Comparison of ENCODE assay signal across 1 cellular context in genomic region chr22:46006379-46007002, GRCh38.
TF ChIP-seq lines count a peak whose summit lies in the region.

No MANE protein-coding gene starts in this region.

TF ChIP-seq in HepG2, 621 proteins besides CTCF, POLR2A, EP300 and RAD21 (continued from another document and continues in another):
- TF ChIP-seq ZGPAT (CRISPR knock-in tag; IDR thresholded peaks at IDR 0.05) (no peak), ZNF280B (CRISPR knock-in tag; IDR thresholded peaks at IDR 0.05; ENCODE audit: borderline replicate concordance) (no peak; the same call in 1 of the 2 replicates), CERS6 (CRISPR knock-in tag; IDR thresholded peaks at IDR 0.05) (no peak), SMAD1 (CRISPR knock-in tag; IDR thresholded peaks at IDR 0.05; ENCODE audit: borderline replicate concordance, low read depth) (no peak; the same call in 1 of the 2 replicates), ZNF629 (CRISPR knock-in tag; conservative IDR thresholded peaks at IDR 0.05) (peak; percentile 35; the same call in 1 of the 2 replicates), GMEB2 (CRISPR knock-in tag; IDR thresholded peaks at IDR 0.05; ENCODE audit: low read depth) (no peak), PAX8 (CRISPR knock-in tag; IDR thresholded peaks at IDR 0.05; ENCODE audit: borderline replicate concordance) (no peak), ZUFSP (CRISPR knock-in tag; IDR thresholded peaks at IDR 0.05; ENCODE audit: borderline replicate concordance) (no peak), BATF2 (CRISPR knock-in tag; IDR thresholded peaks at IDR 0.05) (no peak), ZSCAN31 (CRISPR knock-in tag; IDR thresholded peaks at IDR 0.05; ENCODE audit: low read depth) (peak; percentile 70), ZNF891 (CRISPR knock-in tag; IDR thresholded peaks at IDR 0.05) (no peak), DMTF1 (CRISPR knock-in tag; IDR thresholded peaks at IDR 0.05) (no peak), ARID2 (CRISPR knock-in tag; IDR thresholded peaks at IDR 0.05; ENCODE audit: borderline replicate concordance) (0 out of 2 replicates have a peak, but pooled peaks have one; percentile 58), ZNF256 (CRISPR knock-in tag; conservative IDR thresholded peaks at IDR 0.05) (no peak), TEAD3 (CRISPR knock-in tag; optimal IDR thresholded peaks at IDR 0.05; ENCODE audit: borderline replicate concordance) (peak; percentile 32), TBX3 (IDR thresholded peaks at IDR 0.05; ENCODE audit: borderline replicate concordance) (no peak), ZBTB37 (CRISPR knock-in tag; IDR thresholded peaks at IDR 0.05) (0 out of 2 replicates have a peak, but pooled peaks have one; percentile 52), MAFG (CRISPR knock-in tag; IDR thresholded peaks at IDR 0.05) (no peak), PAWR (CRISPR knock-in tag; IDR thresholded peaks at IDR 0.05; ENCODE audit: borderline replicate concordance) (no peak), THAP11 (CRISPR knock-in tag; IDR thresholded peaks at IDR 0.05) (0 out of 2 replicates have a peak, but pooled peaks have one; percentile 47), KLF9 (CRISPR knock-in tag; IDR thresholded peaks at IDR 0.05; ENCODE audit: low read depth) (no peak), GATAD2A (CRISPR knock-in tag; IDR thresholded peaks at IDR 0.05) (peak; percentile 42; the same call in 1 of the 2 replicates), BRD4 (CRISPR knock-in tag; IDR thresholded peaks at IDR 0.05) (peak; percentile 73; the same call in 1 of the 2 replicates), KDM3A (CRISPR knock-in tag; IDR thresholded peaks at IDR 0.05; ENCODE audit: low read depth) (peak; percentile 49; the same call in 1 of the 2 replicates), RFX5 (IDR thresholded peaks at IDR 0.05; ENCODE audit: low read depth, low read length) (no peak), TGIF2 (CRISPR knock-in tag; IDR thresholded peaks at IDR 0.05) (no peak), ZNF800 (CRISPR knock-in tag; IDR thresholded peaks at IDR 0.05) (no peak), ZNF513 (CRISPR knock-in tag; conservative IDR thresholded peaks at IDR 0.05) (no peak), HIVEP1 (CRISPR knock-in tag; IDR thresholded peaks at IDR 0.05) (no peak), MLLT10 (CRISPR knock-in tag; IDR thresholded peaks at IDR 0.05) (no peak), SRF (IDR thresholded peaks at IDR 0.05; ENCODE audit: low read depth, low read length) (no peak), ELK4 (CRISPR knock-in tag; IDR thresholded peaks at IDR 0.05; ENCODE audit: borderline replicate concordance) (no peak), ZNF556 (CRISPR knock-in tag; IDR thresholded peaks at IDR 0.05; ENCODE audit: borderline replicate concordance) (no peak), ZSCAN20 (CRISPR knock-in tag; IDR thresholded peaks at IDR 0.05; ENCODE audit: borderline replicate concordance) (0 out of 2 replicates have a peak, but pooled peaks have one; percentile 46), AGO1 (IDR thresholded peaks at IDR 0.05; ENCODE audit: low read depth, low read length, poor library complexity, severe bottlenecking) (peak; percentile 52), HDAC1 (CRISPR knock-in tag; IDR thresholded peaks at IDR 0.05) (peak; percentile 17; the same call in 1 of the 2 replicates), USF2 (IDR thresholded peaks at IDR 0.05; ENCODE audit: low read depth, low read length) (no peak), USF2 (CRISPR knock-in tag; IDR thresholded peaks at IDR 0.05; ENCODE audit: borderline replicate concordance) (no peak)
